14 cellular contexts compared by ENCODE assay signal in genomic region chr10:51405580-51406367, GRCh38.
A peak's percentile ranks its signal among the peaks of the same experiment; 100 is the strongest.
DNase-seq lines count a peak whose midpoint lies in the region; ATAC-seq and TF ChIP-seq lines count a peak whose summit lies in the region.
"Had no signal": no experiment of that assay in that cellular context is flagged by ENCODE, and none has a peak within 500 bp of the region (broad histone marks: within the 10 kb centered on the region; RNA-seq: fewer than 3 reads in every experiment).

No MANE protein-coding gene starts in this region.

- no peak for TF ChIP-seq CTCF in HFFc6 (IDR thresholded peaks at IDR 0.05)
- TF ChIP-seq CTCF in breast epithelium (IDR thresholded peaks at IDR 0.05), result no peak
- TF ChIP-seq CTCF in A673 (conservative IDR thresholded peaks at IDR 0.05; ENCODE audit: low read depth, low read length), result no peak

- CTCF ChIA-PET in A673 (lab: Charles Lee), result no interaction called here

- H3K27ac ChIP-seq in breast epithelium, result peak overlapping the region; percentile 54 to 84
- H3K27ac ChIP-seq in A673 (ENCODE audit: low read depth, low read length, poor library complexity, severe bottlenecking), result no peak overlapping the region

- peaks cover 14% of the 10 kb centered on the region for H3K4me1 Mint-ChIP-seq in HFFc6 (ENCODE audit: low read depth)
- H3K4me1 Mint-ChIP-seq in naive thymus-derived CD8-positive, alpha-beta T cell, result no peaks in the 10 kb centered on the region
- H3K4me1 Mint-ChIP-seq: stimulated activated effector memory CD8-positive, alpha-beta T cell treated with anti-CD3 and anti-CD28 coated beads, Interleukin-12 subunit alpha, Interleukin-12 subunit beta, amount 100 ng/mL, for 72 hours had no signal

- H3K36me3 Mint-ChIP-seq in HFFc6 (ENCODE audit: low read depth), result no peaks in the 10 kb centered on the region
- H3K36me3 Mint-ChIP-seq in naive thymus-derived CD8-positive, alpha-beta T cell, result no peaks in the 10 kb centered on the region
- H3K36me3 Mint-ChIP-seq: activated naive CD8-positive, alpha-beta T cell; stimulated activated effector memory CD8-positive, alpha-beta T cell treated with anti-CD3 and anti-CD28 coated beads, Interleukin-12 subunit alpha, Interleukin-12 subunit beta, amount 100 ng/mL, for 72 hours had no signal

- H3K4me1 ChIP-seq in breast epithelium, result no peaks in the 10 kb centered on the region
- H3K4me1 ChIP-seq in A673 (ENCODE audit: insufficient read depth, low read length, poor library complexity, severe bottlenecking), result no peaks in the 10 kb centered on the region

- ATAC-seq in left cardiac atrium (peak; percentile 46 to 80), left colon (no peak)
- no peak for ATAC-seq in naive thymus-derived CD8-positive, alpha-beta T cell
- ATAC-seq: stimulated activated effector memory CD8-positive, alpha-beta T cell treated with anti-CD3 and anti-CD28 coated beads, Interleukin-12 subunit alpha, Interleukin-12 subunit beta, amount 100 ng/mL, for 72 hours had no signal

- no peak for TF ChIP-seq POLR2A in breast epithelium (IDR thresholded peaks at IDR 0.05)

- 0 out of 2 replicates have a peak overlapping the region, but pooled peaks have one; percentile 8 for H3K4me3 Mint-ChIP-seq in HFFc6
- no peak overlapping the region for H3K4me3 Mint-ChIP-seq in naive thymus-derived CD8-positive, alpha-beta T cell
- H3K4me3 Mint-ChIP-seq: activated naive CD8-positive, alpha-beta T cell; stimulated activated effector memory CD8-positive, alpha-beta T cell treated with anti-CD3 and anti-CD28 coated beads, Interleukin-12 subunit alpha, Interleukin-12 subunit beta, amount 100 ng/mL, for 72 hours had no signal

- H3K9me3 Mint-ChIP-seq in HFFc6, result no peaks in the 10 kb centered on the region
- no peaks in the 10 kb centered on the region for H3K9me3 Mint-ChIP-seq in naive thymus-derived CD8-positive, alpha-beta T cell
- H3K9me3 Mint-ChIP-seq: stimulated activated effector memory CD8-positive, alpha-beta T cell treated with anti-CD3 and anti-CD28 coated beads, Interleukin-12 subunit alpha, Interleukin-12 subunit beta, amount 100 ng/mL, for 72 hours had no signal

- POLR2A ChIA-PET in naive thymus-derived CD8-positive, alpha-beta T cell (lab: Charles Lee), result no interaction called here
- POLR2A ChIA-PET in A673 (lab: Charles Lee; ENCODE audit: low non-redundant PET), result no interaction called here

- no TSS peak for BruUV-seq in A673 (replicated peaks; lab: Mats Ljungman, UMichigan)

- H3K36me3 ChIP-seq in breast epithelium (no peaks in the 10 kb centered on the region), A673 (ENCODE audit: insufficient read depth, low read length, poor library complexity, severe bottlenecking) (no peaks in the 10 kb centered on the region)

- intact Hi-C loops in breast epithelium (cut with DNase I; ENCODE audit: low total_unique reads) (no loop called here), left cardiac atrium (cut with DNase I) (no loop called here), left colon (cut with DNase I, micrococcal nuclease) (no loop called here), A673 (cut with micrococcal nuclease; ENCODE audit: unreplicated experiment) (no loop called here)

- peaks cover 3% of the 10 kb centered on the region for H3K27me3 Mint-ChIP-seq in HFFc6 (ENCODE audit: insufficient read depth)
- peaks cover 0 to 6% (median 0%) of the 10 kb centered on the region in 5 donors for H3K27me3 Mint-ChIP-seq in naive thymus-derived CD8-positive, alpha-beta T cell
- H3K27me3 Mint-ChIP-seq: activated naive CD8-positive, alpha-beta T cell had no signal

- peak; percentile 17 for DNase-seq in HFFc6
- DNase-seq in breast epithelium (ENCODE audit: low spot score in 2 of 2), result peak in 1 of 2 donors; percentile 80
- no peak for DNase-seq in left cardiac atrium
- peak; percentile 47 for DNase-seq in retina
- no peak for DNase-seq in left colon
- DNase-seq in naive thymus-derived CD8-positive, alpha-beta T cell, result no peak
- DNase-seq in NCI-H1417 treated with DMSO at 0.1 percent for 48 hours (lab: John Stamatoyannopoulos, UW), result no peak
- no peak for DNase-seq in A673 (ENCODE audit: low spot score)
- DNase-seq: DND-41; NCI-H1048; NCI-H510A; stimulated activated CD4-positive, alpha-beta T cell treated with anti-CD3 and anti-CD28 coated beads, Interleukin-2, amount 100 ng/mL, for 24 hours had no signal

- peak overlapping the region; percentile 29; the same call in 1 of the 2 replicates for H3K27ac Mint-ChIP-seq in HFFc6
- no peak overlapping the region for H3K27ac Mint-ChIP-seq in naive thymus-derived CD8-positive, alpha-beta T cell
- H3K27ac Mint-ChIP-seq: activated naive CD8-positive, alpha-beta T cell; stimulated activated effector memory CD8-positive, alpha-beta T cell treated with anti-CD3 and anti-CD28 coated beads, Interleukin-12 subunit alpha, Interleukin-12 subunit beta, amount 100 ng/mL, for 72 hours had no signal

- H3K27me3 ChIP-seq in breast epithelium, result no peaks in the 10 kb centered on the region
- no peaks in the 10 kb centered on the region for H3K27me3 ChIP-seq in A673 (replicated peaks; ENCODE audit: insufficient read depth, low read depth, low read length, poor library complexity)

- H3K9me3 ChIP-seq in breast epithelium, result no peaks in the 10 kb centered on the region
- no peaks in the 10 kb centered on the region for H3K9me3 ChIP-seq in A673 (ENCODE audit: low read depth, low read length, poor library complexity, severe bottlenecking)

- H3K4me3 ChIP-seq in breast epithelium (peak overlapping the region in 1 of 3 donors; percentile 24), A673 (ENCODE audit: low read depth, low read length, poor library complexity, severe bottlenecking) (no peak overlapping the region)

Comparison
In these comparisons a context has a peak if more than half of its experiments do, and no peak if none do; other contexts are left out.
1. DNase-seq: peak in HFFc6 (single experiment) and retina (single experiment); none in left cardiac atrium (single experiment), left colon (0 of 2), naive thymus-derived CD8-positive, alpha-beta T cell (0 of 10), NCI-H1417 treated with DMSO at 0.1 percent for 48 hours (single experiment) and A673 (single experiment).
2. ATAC-seq: peak in left cardiac atrium (2 of 2); none in left colon (single experiment) and naive thymus-derived CD8-positive, alpha-beta T cell (0 of 2).